In genomic region chr2:54557601-54558187, GRCh38 we compare ENCODE assay signal across 8 cellular contexts.
DNase-seq lines count a peak whose midpoint lies in the region; ATAC-seq and TF ChIP-seq lines count a peak whose summit lies in the region.

No MANE protein-coding gene starts in this region.

- H3K36me3 Mint-ChIP-seq in activated naive CD4-positive, alpha-beta T cell treated with anti-CD3 and anti-CD28 coated beads, Interleukin-2, amount 50 U/mL, for 24 hours = no peaks in the 10 kb centered on the region

- no peaks in the 10 kb centered on the region for H3K27me3 Mint-ChIP-seq in activated naive CD4-positive, alpha-beta T cell treated with anti-CD3 and anti-CD28 coated beads, Interleukin-2, amount 50 U/mL, for 24 hours

- peaks cover 0 to 11% (median 0%) of the 10 kb centered on the region in 9 donors for H3K36me3 ChIP-seq in heart right ventricle

- H3K4me1 Mint-ChIP-seq in activated naive CD4-positive, alpha-beta T cell treated with anti-CD3 and anti-CD28 coated beads, Interleukin-2, amount 50 U/mL, for 24 hours = peaks cover 70% of the 10 kb centered on the region

- peak overlapping the region; percentile 95 for H3K27ac Mint-ChIP-seq in activated naive CD4-positive, alpha-beta T cell treated with anti-CD3 and anti-CD28 coated beads, Interleukin-2, amount 50 U/mL, for 24 hours

- H3K4me1 ChIP-seq in heart right ventricle = peaks cover 17 to 98% (median 91%) of the 10 kb centered on the region in 9 donors

- H3K27ac ChIP-seq in HL-60 (replicated peaks) (peak overlapping the region; percentile 89), heart right ventricle (peak overlapping the region; percentile 39 to 94 (median 83))

- peak overlapping the region; percentile 98 for H3K4me3 Mint-ChIP-seq in activated naive CD4-positive, alpha-beta T cell treated with anti-CD3 and anti-CD28 coated beads, Interleukin-2, amount 50 U/mL, for 24 hours

- ATAC-seq in GM19467 (IDR thresholded peaks at IDR 0.05; ENCODE audit: unreplicated experiment) (peak; percentile 44), heart right ventricle (peak; percentile 32 to 76 (median 54))

- intact Hi-C loops in heart right ventricle (cut with DNase I) = loop anchor here in 3 of 10 donors (2.0 to 10.0 kb wide), 5 partner anchors 15 to 115 kb away; no protein-coding TSS in a partner anchor

- no peaks in the 10 kb centered on the region for H3K9me3 Mint-ChIP-seq in activated naive CD4-positive, alpha-beta T cell treated with anti-CD3 and anti-CD28 coated beads, Interleukin-2, amount 50 U/mL, for 24 hours

- TF ChIP-seq CTCF in HL-60 (IDR thresholded peaks at IDR 0.05; ENCODE audit: insufficient read depth, low read length) (no peak), heart right ventricle (IDR thresholded peaks at IDR 0.05) (peak in 3 of 9 donors; percentile 41 to 46 (median 42))

- DNase-seq in COR-L47 (lab: John Stamatoyannopoulos, UW) (peak; percentile 65), HL-60 (ENCODE audit: low read depth in 1 of 2, low spot score in 1 of 2) (peak in 1 of 2 experiments; percentile 66), SHP77 (lab: John Stamatoyannopoulos, UW) (peak; percentile 88 to 92), heart right ventricle (peak in 1 of 2 donors; percentile 64), renal cortical epithelial cell (ENCODE audit: low read depth) (peak; percentile 76), cortex of kidney (lab: John Stamatoyannopoulos, UW) (no peak)

- H3K27me3 ChIP-seq in HL-60 (ENCODE audit: insufficient read depth, poor library complexity, severe bottlenecking) (no peaks in the 10 kb centered on the region), heart right ventricle (no peaks in the 10 kb centered on the region)

- H3K4me3 ChIP-seq in HL-60 (replicated peaks; ENCODE audit: insufficient read depth, low read length) (peak overlapping the region; percentile 63), heart right ventricle (peak overlapping the region in 9 of 10 donors; percentile 33 to 68 (median 50))

- no peaks in the 10 kb centered on the region for H3K9me3 ChIP-seq in heart right ventricle

- 6 to 7% methylated on average over 48 of the region's 48 CpGs for WGBS in heart right ventricle, 2 donors
